ENCODE assay signal across 10 cellular contexts in genomic region chr10:103583871-103584215, GRCh38.
DNase-seq lines count a peak whose midpoint lies in the region; ATAC-seq, FAIRE-seq and TF ChIP-seq lines count a peak whose summit lies in the region.
"Had no signal": no experiment of that assay in that cellular context is flagged by ENCODE, and none has a peak within 500 bp of the region (broad histone marks: within the 10 kb centered on the region; RNA-seq: fewer than 3 reads in every experiment).

No MANE protein-coding gene starts in this region.

- TF ChIP-seq CTCF in right atrium auricular region (IDR thresholded peaks at IDR 0.05) (no peak), WTC11 (IDR thresholded peaks at IDR 0.05) (no peak), keratinocyte (optimal IDR thresholded peaks at IDR 0.05 in 1 of 3, IDR thresholded peaks at IDR 0.05 in 1 of 3, conservative IDR thresholded peaks at IDR 0.05 in 1 of 3; ENCODE audit: extremely low read depth in 1 of 3, insufficient read depth in 2 of 3, low read length in 3 of 3) (no peak), upper lobe of left lung (IDR thresholded peaks at IDR 0.05) (no peak)

- CTCF ChIA-PET in WTC11 (lab: Charles Lee), result interaction anchor here (0.7 to 1.6 kb wide), 4 partner anchors 9 to 102 kb away, joined by 3 to 11 read pairs (median 6); no protein-coding TSS in a partner anchor

- H3K27ac ChIP-seq in right atrium auricular region (no peak overlapping the region), keratinocyte (ENCODE audit: control insufficient read depth, insufficient read depth, low read length) (no peak overlapping the region), upper lobe of left lung (no peak overlapping the region)

- H3K9ac ChIP-seq in keratinocyte (ENCODE audit: control insufficient read depth, extremely low read depth, insufficient read depth, low read length), result no peak overlapping the region

- peaks cover 38% of the 10 kb centered on the region for H3K27me3 Mint-ChIP-seq in WTC11 (ENCODE audit: low read depth)

- H3K79me2 ChIP-seq in keratinocyte (ENCODE audit: control insufficient read depth, insufficient read depth, low read length), result no peaks in the 10 kb centered on the region

- no peak overlapping the region for H2AFZ ChIP-seq in keratinocyte (ENCODE audit: control insufficient read depth, low read length)

- TF ChIP-seq POLR2A in upper lobe of left lung (IDR thresholded peaks at IDR 0.05), result no peak

- H3K4me3 ChIP-seq in right atrium auricular region (peak overlapping the region; percentile 31 to 35), keratinocyte (ENCODE audit: control insufficient read depth in 2 of 3, extremely low read depth in 1 of 3, insufficient read depth in 2 of 3, low read depth in 1 of 3, low read length in 3 of 3) (no peak overlapping the region), upper lobe of left lung (peak overlapping the region in 3 of 4 donors; percentile 37 to 52 (median 47))

- DNase-seq in right atrium auricular region (ENCODE audit: low spot score) (no peak), Right ventricle myocardium inferior (ENCODE audit: missing footprints) (no peak), WTC11 (ENCODE audit: low spot score) (no peak), keratinocyte (ENCODE audit: low read depth, low spot score) (no peak), upper lobe of left lung (no peak), DMS153 treated with DMSO at 0.1 percent for 48 hours (lab: John Stamatoyannopoulos, UW; ENCODE audit: unreplicated experiment) (no peak), NCI-H1417 treated with DMSO at 0.1 percent for 48 hours (lab: John Stamatoyannopoulos, UW) (no peak)
- DNase-seq: NCI-H446 had no signal

- H3K4me1 Mint-ChIP-seq in WTC11, result 0 out of 2 replicates have a peak, but pooled peaks cover 2% of the 10 kb centered on the region

- peak overlapping the region; percentile 50 for H3K4me3 Mint-ChIP-seq in WTC11

- H3K9me1 ChIP-seq in keratinocyte (ENCODE audit: control insufficient read depth, extremely low read depth, insufficient read depth, low read length), result no peaks in the 10 kb centered on the region

- TF ChIP-seq EP300 in upper lobe of left lung (IDR thresholded peaks at IDR 0.05), result no peak

- FAIRE-seq in keratinocyte (lab: Jason Lieb, UNC), result no peak
- FAIRE-seq: GM18507 had no signal

- H4K20me1 ChIP-seq in keratinocyte (ENCODE audit: control insufficient read depth, extremely low read depth, insufficient read depth, low read length), result peaks cover 3% of the 10 kb centered on the region

- peaks cover 0 to 12% of the 10 kb centered on the region in 2 donors for H3K4me1 ChIP-seq in right atrium auricular region
- H3K4me1 ChIP-seq in keratinocyte (ENCODE audit: control insufficient read depth, extremely low read depth, insufficient read depth, low read length), result no peaks in the 10 kb centered on the region
- H3K4me1 ChIP-seq in upper lobe of left lung, result peaks cover 0 to 13% (median 7%) of the 10 kb centered on the region in 4 donors

- intact Hi-C loops in Right ventricle myocardium inferior (cut with DNase I), result no loop called here

- POLR2A ChIA-PET in WTC11 (lab: Charles Lee), result no interaction called here

- H3K9me3 Mint-ChIP-seq in WTC11, result peaks cover 6% of the 10 kb centered on the region; the same call in 1 of the 2 replicates

- H3K27ac Mint-ChIP-seq in WTC11, result no peak overlapping the region

- H3K36me3 Mint-ChIP-seq in WTC11, result no peaks in the 10 kb centered on the region

- no peaks in the 10 kb centered on the region for H3K27me3 ChIP-seq in right atrium auricular region
- H3K27me3 ChIP-seq in keratinocyte (ENCODE audit: control insufficient read depth, extremely low read depth, insufficient read depth, low read length), result peaks cover 47% of the 10 kb centered on the region
- H3K27me3 ChIP-seq in upper lobe of left lung, result peaks cover 0 to 5% (median 0%) of the 10 kb centered on the region in 4 donors

- WGBS in upper lobe of left lung, 2 donors, result 67 to 72% methylated on average over 8 of the region's 8 CpGs

- H3K9me3 ChIP-seq in right atrium auricular region (peaks cover 0 to 8% of the 10 kb centered on the region in 2 donors), keratinocyte (ENCODE audit: control insufficient read depth, low read depth, low read length) (no peaks in the 10 kb centered on the region), upper lobe of left lung (no peaks in the 10 kb centered on the region)

- no peak for ATAC-seq in Right ventricle myocardium inferior
- ATAC-seq in WTC11, result no peak
- ATAC-seq in upper lobe of left lung (ENCODE audit: low FRiP score in 2 of 2), result no peak
- ATAC-seq in HG02642 (IDR thresholded peaks at IDR 0.05; ENCODE audit: poor library complexity, unreplicated experiment), result no peak

- H3K36me3 ChIP-seq in right atrium auricular region, result no peaks in the 10 kb centered on the region
- no peaks in the 10 kb centered on the region for H3K36me3 ChIP-seq in keratinocyte (ENCODE audit: control insufficient read depth in 2 of 2, extremely low read depth in 1 of 2, insufficient read depth in 2 of 2, low read length in 2 of 2)
- no peaks in the 10 kb centered on the region for H3K36me3 ChIP-seq in upper lobe of left lung

- dilution Hi-C loops in keratinocyte (cut with MboI; ENCODE audit: extremely low pct_ligation_motif_present, low sequenced_read_pairs), result no loop called here

- H3K4me2 ChIP-seq in keratinocyte (ENCODE audit: control insufficient read depth, extremely low read depth, insufficient read depth, low read depth, low read length), result peak overlapping the region; percentile 27

TF ChIP-seq in WTC11, 78 proteins besides CTCF, POLR2A, EP300 and RAD21:
- TF ChIP-seq FOXJ3 (CRISPR knock-in tag; IDR thresholded peaks at IDR 0.05; ENCODE audit: borderline replicate concordance) (no peak), MYBL2 (CRISPR knock-in tag; IDR thresholded peaks at IDR 0.05) (no peak), ZNF532 (CRISPR knock-in tag; IDR thresholded peaks at IDR 0.05; ENCODE audit: borderline replicate concordance) (no peak), ESRRA (CRISPR knock-in tag; IDR thresholded peaks at IDR 0.05; ENCODE audit: borderline replicate concordance) (no peak), AFF4 (CRISPR knock-in tag; IDR thresholded peaks at IDR 0.05; ENCODE audit: borderline replicate concordance) (no peak), SMAD3 (CRISPR knock-in tag; IDR thresholded peaks at IDR 0.05; ENCODE audit: borderline replicate concordance) (no peak), RORB (CRISPR knock-in tag; IDR thresholded peaks at IDR 0.05) (no peak), NFYB (CRISPR knock-in tag; conservative IDR thresholded peaks at IDR 0.05; ENCODE audit: low read depth) (no peak)

Comparison
In these comparisons a context has a peak if more than half of its experiments do, and no peak if none do; other contexts are left out.
1. H3K4me3 ChIP-seq: peak in right atrium auricular region (2 of 2) and upper lobe of left lung (3 of 4); none in keratinocyte (0 of 3).